17 cellular contexts compared by ENCODE assay signal in genomic region chr7:127035203-127035849, GRCh38.
DNase-seq lines count a peak whose midpoint lies in the region; TF ChIP-seq lines count a peak whose summit lies in the region.
"Had no signal": no experiment of that assay in that cellular context is flagged by ENCODE, and none has a peak within 500 bp of the region (broad histone marks: within the 10 kb centered on the region; RNA-seq: fewer than 3 reads in every experiment).

No MANE protein-coding gene starts in this region.

- H3K9me3 Mint-ChIP-seq in Calu3 (ENCODE audit: low read depth, unreplicated experiment), result no peaks in the 10 kb centered on the region
- H3K9me3 Mint-ChIP-seq in nephron progenitor cell, result no peaks in the 10 kb centered on the region

- no TSS peak for BruUV-seq in Calu3 (replicated peaks; lab: Mats Ljungman, UMichigan)

- no peaks in the 10 kb centered on the region for H3K9me3 ChIP-seq in SJCRH30 (replicated peaks)
- H3K9me3 ChIP-seq: Peyer's patch had no signal

- H3K4me1 Mint-ChIP-seq in Calu3 (ENCODE audit: low read depth, unreplicated experiment), result peaks cover 33% of the 10 kb centered on the region
- H3K4me1 Mint-ChIP-seq in nephron progenitor cell, result peaks cover 16% of the 10 kb centered on the region
- H3K4me1 Mint-ChIP-seq: CD4-positive, CD25-positive, alpha-beta regulatory T cell; IgD-negative memory B cell had no signal

- CTCF ChIA-PET in Calu3 (lab: Charles Lee), result interaction anchor here (0.6 to 0.7 kb wide), 2 partner anchors 10 to 169 kb away, joined by 3 to 6 read pairs; no protein-coding TSS in a partner anchor

- peak; percentile 72 for DNase-seq in Calu3
- DNase-seq in HT1080 (ENCODE audit: low read depth), result peak; percentile 8
- peak; percentile 87 for DNase-seq in kidney tubule cell (ENCODE audit: low spot score)
- no peak for DNase-seq in nephron progenitor cell
- DNase-seq in GM19238 (ENCODE audit: insufficient read length, low spot score), result no peak
- no peak for DNase-seq in SJCRH30
- DNase-seq in SK-N-DZ (ENCODE audit: low spot score), result no peak
- DNase-seq: CD4-positive, CD25-positive, alpha-beta regulatory T cell; DMS53; H7; Kasumi-1; NCI-H1105 treated with DMSO at 0.1 percent for 48 hours; NCI-H187; NCI-H2171 treated with DMSO at 0.1 percent for 48 hours; NCI-H446 treated with DMSO at 0.1 percent for 48 hours; Peyer's patch had no signal

- H3K4me3 Mint-ChIP-seq in Calu3 (ENCODE audit: low read depth, unreplicated experiment), result peak overlapping the region; percentile 28
- H3K4me3 Mint-ChIP-seq in nephron progenitor cell, result no peak overlapping the region
- H3K4me3 Mint-ChIP-seq: CD4-positive, CD25-positive, alpha-beta regulatory T cell; IgD-negative memory B cell had no signal

- H3K27ac Mint-ChIP-seq in Calu3 (ENCODE audit: unreplicated experiment), result peak overlapping the region; percentile 48
- H3K27ac Mint-ChIP-seq in nephron progenitor cell, result peak overlapping the region; percentile 51
- H3K27ac Mint-ChIP-seq: CD4-positive, CD25-positive, alpha-beta regulatory T cell; IgD-negative memory B cell had no signal

- H3K36me3 Mint-ChIP-seq in Calu3 (ENCODE audit: insufficient read depth, unreplicated experiment) (no peaks in the 10 kb centered on the region), nephron progenitor cell (ENCODE audit: low read depth) (no peaks in the 10 kb centered on the region)
- H3K36me3 Mint-ChIP-seq: CD4-positive, CD25-positive, alpha-beta regulatory T cell; IgD-negative memory B cell had no signal

- TF ChIP-seq CTCF in Calu3 (IDR thresholded peaks at IDR 0.05; ENCODE audit: unreplicated experiment) (no peak), nephron progenitor cell (IDR thresholded peaks at IDR 0.05) (no peak)

- H3K27me3 ChIP-seq in SJCRH30, result 0 out of 2 replicates have a peak, but pooled peaks cover 3% of the 10 kb centered on the region
- H3K27me3 ChIP-seq: Peyer's patch had no signal

- H3K4me3 ChIP-seq in SJCRH30, result no peak overlapping the region
- H3K4me3 ChIP-seq: Peyer's patch had no signal

- H3K4me1 ChIP-seq in SJCRH30, result no peaks in the 10 kb centered on the region
- H3K4me1 ChIP-seq: Peyer's patch had no signal

- H3K36me3 ChIP-seq in SJCRH30, result no peaks in the 10 kb centered on the region
- H3K36me3 ChIP-seq: Peyer's patch had no signal

- peaks cover 12% of the 10 kb centered on the region for H3K27me3 Mint-ChIP-seq in Calu3 (ENCODE audit: unreplicated experiment)
- H3K27me3 Mint-ChIP-seq in nephron progenitor cell (ENCODE audit: low read depth, poor library complexity), result peaks cover 11% of the 10 kb centered on the region
- H3K27me3 Mint-ChIP-seq: IgD-negative memory B cell had no signal

- H3K27ac ChIP-seq in SJCRH30, result no peak overlapping the region
- H3K27ac ChIP-seq: Peyer's patch had no signal

- intact Hi-C loops in Calu3 (cut with micrococcal nuclease; ENCODE audit: unreplicated experiment), result loop anchor here (2.0 kb wide), 1 partner anchor 99 kb away; no protein-coding TSS in a partner anchor

Comparison
In these comparisons a context has a peak if more than half of its experiments do, and no peak if none do; other contexts are left out.
1. DNase-seq: peak in Calu3 (single experiment), HT1080 (single experiment) and kidney tubule cell (single experiment); none in nephron progenitor cell (single experiment), GM19238 (single experiment), SJCRH30 (0 of 2) and SK-N-DZ (single experiment).